Comparison of ENCODE assay signal across 16 cellular contexts in genomic region chr5:133154274-133155088, GRCh38.
"Had no signal": no experiment of that assay in that cellular context is flagged by ENCODE, and none has a peak within 500 bp of the region (broad histone marks: within the 10 kb centered on the region; RNA-seq: fewer than 3 reads in every experiment).

No MANE protein-coding gene starts in this region.

- DNase-seq: activated naive CD8-positive, alpha-beta T cell treated with anti-CD3 and anti-CD28 coated beads for 36 hours; activated T-cell treated with anti-CD3 and anti-CD28 coated beads, Interleukin-2, amount 50 U/mL, for 1 hour; colonic mucosa; dorsolateral prefrontal cortex; heart left ventricle; mesenchymal stem cell; naive B cell; occipital lobe; retina; sigmoid colon; stimulated activated CD4-positive, alpha-beta T cell treated with anti-CD3 and anti-CD28 coated beads, Interleukin-15, amount 100 ng/mL, for 24 hours; stimulated activated CD8-positive, alpha-beta memory T cell treated with anti-CD3 and anti-CD28 coated beads, Interleukin-4, amount 100 ng/mL, for 48 hours; stimulated activated naive B cell treated with anti-CD40 and anti-IgM and Interleukin-4, amounts not matched to agents 10 μg/mL and 1 μg/mL and 100 μg/mL, for 72 hours; T-helper 9 cell had no signal

- ATAC-seq: gastroesophageal sphincter; heart left ventricle; stimulated activated naive B cell treated with anti-CD40 and anti-IgM and Interleukin-4, amounts not matched to agents 10 μg/mL and 1 μg/mL and 100 μg/mL, for 72 hours; WTC11 had no signal
